Comparison of ENCODE assay signal across 25 cellular contexts in genomic region chr1:55969322-55969721, GRCh38.
"Had no signal": no experiment of that assay in that cellular context is flagged by ENCODE, and none has a peak within 500 bp of the region (broad histone marks: within the 10 kb centered on the region; RNA-seq: fewer than 3 reads in every experiment).

No MANE protein-coding gene starts in this region.

- H2AFZ ChIP-seq: hepatocyte had no signal

- ATAC-seq: effector memory CD8-positive, alpha-beta T cell; esophagus mucosa; foreskin keratinocyte; gastroesophageal sphincter; heart left ventricle; left cardiac atrium; left lung; left ventricle myocardium superior; lower lobe of right lung; mucosa of descending colon had no signal

- H3K36me3 Mint-ChIP-seq: immature natural killer cell had no signal

- DNase-seq: colonic mucosa; cortex of kidney; effector CD8-positive, alpha-beta T cell; effector memory CD8-positive, alpha-beta T cell; endodermal cell; erythroblast; esophagus squamous epithelium; foreskin keratinocyte; heart left ventricle; hypothalamus; immature natural killer cell; islet precursor cell; kidney; left cardiac atrium; left lung; left ventricle myocardium superior; lower lobe of right lung; mesenchymal stem cell; mucosa of descending colon had no signal

- H3K36me3 ChIP-seq: colonic mucosa, esophagus squamous epithelium, gastroesophageal sphincter, heart left ventricle, left lung, lower lobe of right lung had no signal

- H3K4me2 ChIP-seq: hepatocyte had no signal

- H3K4me3 Mint-ChIP-seq: dendritic cell treated with granulocyte-macrophage colony-stimulating factor and Interleukin-4, amounts not matched to agents 40 ng/mL and 50 ng/mL, for 4 days; effector memory CD8-positive, alpha-beta T cell; endodermal cell; immature natural killer cell; mesothelial cell of epicardium had no signal

- H3K27ac ChIP-seq: colonic mucosa, epithelial cell of prostate, esophagus squamous epithelium, foreskin keratinocyte, gastroesophageal sphincter, heart left ventricle, hepatocyte, left lung, lower lobe of right lung had no signal

- H3K27me3 ChIP-seq: colonic mucosa, esophagus squamous epithelium, foreskin keratinocyte, gastroesophageal sphincter, heart left ventricle, hepatocyte, left lung had no signal

- H3K9me3 ChIP-seq: colonic mucosa, esophagus squamous epithelium, gastroesophageal sphincter, heart left ventricle, left lung, lower lobe of right lung, mucosa of descending colon had no signal

- H3K27ac Mint-ChIP-seq: dendritic cell treated with granulocyte-macrophage colony-stimulating factor and Interleukin-4, amounts not matched to agents 40 ng/mL and 50 ng/mL, for 4 days; effector memory CD8-positive, alpha-beta T cell; endodermal cell; immature natural killer cell; mesothelial cell of epicardium had no signal

- H3K79me2 ChIP-seq: hepatocyte had no signal

- H3K4me1 Mint-ChIP-seq: endodermal cell, immature natural killer cell had no signal

- H3K9me3 Mint-ChIP-seq: dendritic cell treated with granulocyte-macrophage colony-stimulating factor and Interleukin-4, amounts not matched to agents 40 ng/mL and 50 ng/mL, for 4 days had no signal

- H3K4me1 ChIP-seq: colonic mucosa, foreskin keratinocyte, left lung, lower lobe of right lung had no signal

- H3K4me3 ChIP-seq: colonic mucosa, esophagus squamous epithelium, gastroesophageal sphincter, heart left ventricle, hepatocyte, left lung, lower lobe of right lung, mucosa of descending colon had no signal
